In genomic region chr11:94928146-94928995, GRCh38 we compare ENCODE assay signal across 2 cellular contexts.
TF ChIP-seq lines count a peak whose summit lies in the region.

No MANE protein-coding gene starts in this region.

TF ChIP-seq in SK-N-SH, 30 proteins besides CTCF, POLR2A, EP300 and RAD21:
- TF ChIP-seq MXI1 (IDR thresholded peaks at IDR 0.05; ENCODE audit: low read depth, low read length) (no peak), TCF12 (IDR thresholded peaks at IDR 0.05) (no peak), GATA2 (CRISPR knock-in tag; IDR thresholded peaks at IDR 0.05) (no peak), NRF1 (IDR thresholded peaks at IDR 0.05; ENCODE audit: low read depth, low read length) (no peak), MEF2A (IDR thresholded peaks at IDR 0.05; ENCODE audit: borderline replicate concordance, low read depth) (no peak), RXRA (IDR thresholded peaks at IDR 0.05; ENCODE audit: borderline replicate concordance, low read depth) (no peak), RCOR1 (IDR thresholded peaks at IDR 0.05; ENCODE audit: low read length) (no peak), FOXM1 (IDR thresholded peaks at IDR 0.05; ENCODE audit: low read depth) (no peak), POLR2AphosphoS5 (IDR thresholded peaks at IDR 0.05; ENCODE audit: low read depth, low read length) (no peak), TAF1 (IDR thresholded peaks at IDR 0.05; ENCODE audit: borderline replicate concordance, low read depth, low read length) (no peak), FOSL2 (IDR thresholded peaks at IDR 0.05; ENCODE audit: borderline replicate concordance, low read depth) (no peak)
TF ChIP-seq in SK-N-SH: peak in this region for 0.

TF ChIP-seq in SK-N-SH treated with all-trans-retinoic acid at 6 μM for 48 hours, 23 proteins besides CTCF, POLR2A, EP300 and RAD21:
- TF ChIP-seq GLIS3 (CRISPR knock-in tag; IDR thresholded peaks at IDR 0.05) (no peak), PPARA (CRISPR knock-in tag; IDR thresholded peaks at IDR 0.05; ENCODE audit: borderline replicate concordance) (no peak), BACH2 (CRISPR knock-in tag; IDR thresholded peaks at IDR 0.05; ENCODE audit: borderline replicate concordance) (no peak), TSHZ2 (CRISPR knock-in tag; IDR thresholded peaks at IDR 0.05) (no peak), OSR1 (CRISPR knock-in tag; IDR thresholded peaks at IDR 0.05) (no peak), ARNTL (CRISPR knock-in tag; IDR thresholded peaks at IDR 0.05; ENCODE audit: borderline replicate concordance, low read depth) (no peak), PATZ1 (CRISPR knock-in tag; IDR thresholded peaks at IDR 0.05; ENCODE audit: borderline replicate concordance) (no peak), RARB (CRISPR knock-in tag; IDR thresholded peaks at IDR 0.05) (no peak), CSRNP3 (CRISPR knock-in tag; IDR thresholded peaks at IDR 0.05) (no peak), ZNF8 (CRISPR knock-in tag; IDR thresholded peaks at IDR 0.05) (no peak), ZNF70 (CRISPR knock-in tag; IDR thresholded peaks at IDR 0.05) (no peak), TOX (CRISPR knock-in tag; IDR thresholded peaks at IDR 0.05; ENCODE audit: borderline replicate concordance) (no peak), ESRRG (CRISPR knock-in tag; IDR thresholded peaks at IDR 0.05) (no peak), TCF4 (CRISPR knock-in tag; IDR thresholded peaks at IDR 0.05; ENCODE audit: borderline replicate concordance) (no peak), CSDC2 (CRISPR knock-in tag; IDR thresholded peaks at IDR 0.05) (no peak), ZFP3 (CRISPR knock-in tag; IDR thresholded peaks at IDR 0.05) (no peak), ZC3H10 (CRISPR knock-in tag; IDR thresholded peaks at IDR 0.05) (no peak)
TF ChIP-seq in SK-N-SH treated with all-trans-retinoic acid at 6 μM for 48 hours: peak in this region for 0.
